Comparison of ENCODE assay signal across 17 cellular contexts in genomic region chr22:34972498-34972897, GRCh38.
A peak's percentile ranks its signal among the peaks of the same experiment; 100 is the strongest.
DNase-seq lines count a peak whose midpoint lies in the region; ATAC-seq and TF ChIP-seq lines count a peak whose summit lies in the region.
"Had no signal": no experiment of that assay in that cellular context is flagged by ENCODE, and none has a peak within 500 bp of the region (broad histone marks: within the 10 kb centered on the region; RNA-seq: fewer than 3 reads in every experiment).

No MANE protein-coding gene starts in this region.

- H3K4me1 Mint-ChIP-seq in nephron: peaks cover 29% of the 10 kb centered on the region

- TF ChIP-seq CTCF in nephron (IDR thresholded peaks at IDR 0.05; ENCODE audit: unreplicated experiment in 3 of 3) (no peak), tibial nerve (IDR thresholded peaks at IDR 0.05) (no peak)

- TF ChIP-seq EP300 in tibial nerve (IDR thresholded peaks at IDR 0.05): no peak

- intact Hi-C loops in aorta (cut with DNase I): no loop called here

- no peak overlapping the region for H3K4me3 Mint-ChIP-seq in nephron

- H3K9me3 Mint-ChIP-seq in nephron: no peaks in the 10 kb centered on the region

- H3K4me3 ChIP-seq in aorta (ENCODE audit: low read length in 2 of 2): no peak overlapping the region
- H3K4me3 ChIP-seq in tibial nerve: no peak overlapping the region

- peak overlapping the region in 2 of 3 experiments; percentile 71 to 76 for H3K27ac Mint-ChIP-seq in nephron

- no peaks in the 10 kb centered on the region for H3K27me3 ChIP-seq in aorta (ENCODE audit: control insufficient read depth in 1 of 2, insufficient read depth in 2 of 2, low read length in 1 of 2)
- no peaks in the 10 kb centered on the region for H3K27me3 ChIP-seq in tibial nerve

- TF ChIP-seq POLR2A in tibial nerve (IDR thresholded peaks at IDR 0.05): no peak

- H3K9me3 ChIP-seq in aorta (ENCODE audit: control insufficient read depth, low read length) (peaks cover 3% of the 10 kb centered on the region), tibial nerve (peaks cover 0 to 10% (median 0%) of the 10 kb centered on the region in 4 donors)

- DNase-seq in Daoy (ENCODE audit: low read depth) (peak; percentile 18), M059J (ENCODE audit: low read depth) (peak; percentile 34), glomerular visceral epithelial cell (ENCODE audit: extremely low spot score) (peak; percentile 21), aorta (no peak), tibial nerve (ENCODE audit: low spot score in 2 of 2) (no peak)
- no peak for DNase-seq in effector CD8-positive, alpha-beta T cell (lab: John Stamatoyannopoulos, UW)
- DNase-seq: C1 segment of cervical spinal cord, MM.1S, NCI-H1105, NCI-H1694 treated with DMSO at 0.1 percent for 48 hours, NCI-H446, SHP77 treated with DMSO at 0.1 percent for 48 hours had no signal

- H3K36me3 Mint-ChIP-seq in nephron (ENCODE audit: low read depth): no peaks in the 10 kb centered on the region

- no peaks in the 10 kb centered on the region for H3K36me3 ChIP-seq in aorta (ENCODE audit: control insufficient read depth in 1 of 2, insufficient read depth in 2 of 2, low read length in 1 of 2)
- H3K36me3 ChIP-seq in tibial nerve: no peaks in the 10 kb centered on the region

- ATAC-seq in aorta (ENCODE audit: low FRiP score) (no peak), GM21367 (IDR thresholded peaks at IDR 0.05; ENCODE audit: unreplicated experiment) (no peak)
- ATAC-seq: HepG2 had no signal

- H3K27ac ChIP-seq in aorta (ENCODE audit: low read depth in 1 of 2, low read length in 2 of 2): no peak overlapping the region
- no peak overlapping the region for H3K27ac ChIP-seq in tibial nerve
- H3K27ac ChIP-seq: HL-60, KMS-11 had no signal

- H3K27me3 Mint-ChIP-seq in nephron (ENCODE audit: low read depth): peaks cover 6% of the 10 kb centered on the region

- no peaks in the 10 kb centered on the region for H3K4me1 ChIP-seq in aorta (ENCODE audit: control insufficient read depth in 1 of 2, insufficient read depth in 2 of 2, low read length in 2 of 2)
- H3K4me1 ChIP-seq in tibial nerve: no peaks in the 10 kb centered on the region

- 52 to 68% methylated on average over 2 of the region's 2 CpGs for WGBS in aorta, 2 donors
- WGBS in tibial nerve, 2 donors: 67 to 79% methylated on average over 2 of the region's 2 CpGs

Comparison
In these comparisons a context has a peak if more than half of its experiments do, and no peak if none do; other contexts are left out.
1. DNase-seq: peak in Daoy (single experiment), M059J (single experiment) and glomerular visceral epithelial cell (single experiment); none in aorta (0 of 2), tibial nerve (0 of 2) and effector CD8-positive, alpha-beta T cell (single experiment).